In the genomic region with DNA sequence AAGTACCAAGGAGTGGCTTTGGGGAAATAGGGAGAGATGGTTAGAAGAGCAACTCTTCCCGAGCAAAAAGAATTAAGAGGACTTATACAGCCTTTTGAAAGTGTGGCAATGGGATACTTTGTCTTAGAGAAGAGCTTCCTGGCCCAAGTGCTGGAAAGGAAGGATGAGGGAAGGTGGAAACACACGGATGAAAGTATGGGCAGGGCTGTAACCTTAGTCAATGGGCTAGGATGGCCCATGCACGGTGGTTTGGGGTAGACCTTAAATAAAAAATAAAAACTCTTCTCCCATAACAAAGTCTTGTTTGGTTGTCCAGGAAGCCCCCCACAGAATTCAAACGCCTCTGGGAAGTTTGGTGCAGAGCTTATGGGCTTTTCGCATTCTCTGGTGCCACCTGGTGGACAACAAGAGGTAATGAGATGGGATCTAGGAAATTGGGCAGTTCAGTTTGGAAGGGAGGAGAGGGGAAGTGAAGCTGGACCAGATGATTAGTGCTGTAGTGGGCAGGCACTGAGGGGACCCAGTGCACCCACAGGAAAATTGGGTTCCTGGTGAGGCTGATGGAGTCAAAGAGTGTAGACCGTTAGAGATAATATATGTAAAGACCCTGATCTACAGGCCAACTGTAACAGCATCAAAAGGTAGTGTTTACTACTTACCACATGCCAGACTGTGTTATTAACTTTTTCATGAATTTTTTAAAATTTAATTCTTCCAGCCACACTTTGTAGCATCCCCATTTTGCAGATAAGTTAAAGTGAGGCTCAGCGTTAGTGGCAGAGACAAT, we compare ENCODE assay signal across 2 cellular contexts.
TF ChIP-seq lines count a peak whose summit lies in the region.

No MANE protein-coding gene starts in this region.

TF ChIP-seq in GM12891, 5 proteins besides CTCF, POLR2A, EP300 and RAD21:
- no peak for TF ChIP-seq POLR2AphosphoS5 (IDR thresholded peaks at IDR 0.05; ENCODE audit: low read depth, low read length)
- peak; percentile 64 for TF ChIP-seq SPI1 (IDR thresholded peaks at IDR 0.05; ENCODE audit: low read depth, low read length)
- TF ChIP-seq TAF1 (IDR thresholded peaks at IDR 0.05; ENCODE audit: low read depth, low read length) = no peak
- no peak for TF ChIP-seq POU2F2 (IDR thresholded peaks at IDR 0.05; ENCODE audit: low read depth, low read length)
- no peak for TF ChIP-seq PAX5 (IDR thresholded peaks at IDR 0.05; ENCODE audit: insufficient read depth, low read length, severe bottlenecking)

TF ChIP-seq in GM12878, 131 proteins besides CTCF, POLR2A, EP300 and RAD21:
- TF ChIP-seq YY1 (IDR thresholded peaks at IDR 0.05; ENCODE audit: low read depth, low read length) (0 out of 2 replicates have a peak, but pooled peaks have one; percentile 30), CREM (IDR thresholded peaks at IDR 0.05; ENCODE audit: low read depth) (no peak), GABPA (IDR thresholded peaks at IDR 0.05; ENCODE audit: low read depth) (0 out of 2 replicates have a peak, but pooled peaks have one; percentile 18), SMC3 (IDR thresholded peaks at IDR 0.05; ENCODE audit: borderline replicate concordance, low read length) (peak; percentile 94), SPI1 (IDR thresholded peaks at IDR 0.05; ENCODE audit: borderline replicate concordance, insufficient read depth, low read depth, low read length) (peak; percentile 60; the same call in 1 of the 2 replicates), SMARCA5 (IDR thresholded peaks at IDR 0.05) (peak; percentile 69; the same call in 1 of the 2 replicates), FOXM1 (IDR thresholded peaks at IDR 0.05; ENCODE audit: low read depth, low read length) (0 out of 2 replicates have a peak, but pooled peaks have one; percentile 55), ESRRA (IDR thresholded peaks at IDR 0.05; ENCODE audit: low read length) (no peak)
